1 cellular context compared by ENCODE assay signal in genomic region chr16:82625066-82625968, GRCh38.
TF ChIP-seq lines count a peak whose summit lies in the region.

No MANE protein-coding gene starts in this region.

TF ChIP-seq in SK-N-SH, 30 proteins besides CTCF, POLR2A, EP300 and RAD21 (continued from another document):
- TF ChIP-seq IRF3 (IDR thresholded peaks at IDR 0.05; ENCODE audit: low read depth, low read length) = no peak
- no peak for TF ChIP-seq RCOR1 (IDR thresholded peaks at IDR 0.05; ENCODE audit: low read length)
- TF ChIP-seq POLR2AphosphoS5 (IDR thresholded peaks at IDR 0.05; ENCODE audit: low read depth, low read length) = no peak
